Comparison of ENCODE assay signal across 19 cellular contexts in the genomic region with DNA sequence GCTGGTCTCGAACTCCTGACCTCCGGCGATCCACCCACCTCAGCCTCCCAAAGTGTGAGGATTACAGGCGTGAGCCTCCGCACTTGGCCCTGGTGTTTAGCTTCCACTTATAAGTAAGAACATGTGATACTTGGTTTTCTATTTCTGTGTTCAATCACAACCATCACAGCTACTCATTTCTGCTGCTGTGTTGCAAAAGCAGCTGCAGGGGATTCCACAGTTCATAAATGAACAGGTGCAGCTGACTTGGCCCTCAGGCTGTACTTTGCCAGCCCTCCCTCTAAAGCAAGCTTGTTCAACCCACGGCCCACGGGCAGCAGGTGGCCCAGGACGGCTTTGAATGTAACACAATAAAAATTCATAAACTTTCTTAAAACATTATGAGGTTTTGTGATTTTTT.
A peak's percentile ranks its signal among the peaks of the same experiment; 100 is the strongest.
DNase-seq lines count a peak whose midpoint lies in the region; ATAC-seq and TF ChIP-seq lines count a peak whose summit lies in the region.
"Had no signal": no experiment of that assay in that cellular context is flagged by ENCODE, and none has a peak within 500 bp of the region (broad histone marks: within the 10 kb centered on the region; RNA-seq: fewer than 3 reads in every experiment).

No MANE protein-coding gene starts in this region.

- ATAC-seq in GM21360 (IDR thresholded peaks at IDR 0.05; ENCODE audit: unreplicated experiment) (peak; percentile 52), HG03196 (IDR thresholded peaks at IDR 0.05; ENCODE audit: unreplicated experiment) (no peak)
- ATAC-seq: activated CD8-positive, alpha-beta memory T cell treated with anti-CD3 and anti-CD28 coated beads, Interleukin-2, amount 10 ng/mL, durations not matched to agents 7 days and 5 days; body of pancreas; left ventricle myocardium superior; natural killer cell; right lobe of liver had no signal

- intact Hi-C loops in adrenal gland (cut with DNase I): no loop called here

- H3K27me3 ChIP-seq in adrenal gland: no peaks in the 10 kb centered on the region
- H3K27me3 ChIP-seq: BE2C, body of pancreas, right lobe of liver, uterus had no signal

- H3K4me1 ChIP-seq in adrenal gland (replicated peaks in 1 of 2): no peaks in the 10 kb centered on the region
- H3K4me1 ChIP-seq: body of pancreas, right lobe of liver, uterus had no signal

- H3K4me3 ChIP-seq in GM12865 (ENCODE audit: low read depth, low read length) (no peak overlapping the region), adrenal gland (no peak overlapping the region)
- H3K4me3 ChIP-seq: body of pancreas, right lobe of liver, uterus had no signal

- DNase-seq in GM12865 (ENCODE audit: low read depth) (peak; percentile 14), NAMALWA (ENCODE audit: low spot score) (peak; percentile 80), left kidney (ENCODE audit: low read depth, low spot score) (peak; percentile 31), NCI-H1092 (lab: John Stamatoyannopoulos, UW) (no peak), adrenal gland (no peak), HUDEP-2 (lab: John Stamatoyannopoulos, UW; ENCODE audit: unreplicated experiment in 76 of 76) (no peak)
- DNase-seq: activated CD8-positive, alpha-beta memory T cell treated with anti-CD3 and anti-CD28 coated beads, Interleukin-2, amount 10 ng/mL, durations not matched to agents 7 days and 5 days; BE2C; body of pancreas; effector CD8-positive, alpha-beta T cell; left ventricle myocardium superior; natural killer cell; NCI-H1694; right lobe of liver; stimulated activated CD4-positive, alpha-beta T cell treated with anti-CD3 and anti-CD28 coated beads, Interleukin-4, amount 100 ng/mL, for 24 hours; uterus had no signal

- no peaks in the 10 kb centered on the region for H3K36me3 ChIP-seq in adrenal gland (replicated peaks in 1 of 2)
- H3K36me3 ChIP-seq: BE2C, right lobe of liver, uterus had no signal

- peaks cover 0 to 5% (median 0%) of the 10 kb centered on the region in 3 donors for H3K9me3 ChIP-seq in adrenal gland (replicated peaks in 1 of 3)
- H3K9me3 ChIP-seq: BE2C, body of pancreas, right lobe of liver had no signal

- WGBS in adrenal gland, 4 donors: 91 to 96% (median 94%) methylated on average over 8 of the region's 8 CpGs

- TF ChIP-seq CTCF in GM12865 (IDR thresholded peaks at IDR 0.05; ENCODE audit: insufficient read depth, low read depth, low read length, missing control alignments) (no peak), adrenal gland (IDR thresholded peaks at IDR 0.05) (no peak)

- TF ChIP-seq POLR2A in adrenal gland (IDR thresholded peaks at IDR 0.05): no peak

- no peak overlapping the region for H3K27ac ChIP-seq in adrenal gland
- H3K27ac ChIP-seq: body of pancreas, right lobe of liver, uterus, VCaP had no signal

Comparison
In these comparisons a context has a peak if more than half of its experiments do, and no peak if none do; other contexts are left out.
1. DNase-seq: peak in GM12865 (single experiment), NAMALWA (single experiment) and left kidney (single experiment); none in NCI-H1092 (single experiment), adrenal gland (0 of 7) and HUDEP-2 (0 of 76).